Comparison of ENCODE assay signal across 10 cellular contexts in genomic region chr10:1054684-1055083, GRCh38. TPM values are rescaled to one million over a fixed set of nuclear protein-coding genes. Genes with fewer than 3 reads are reported as not detected.
DNase-seq lines count a peak whose midpoint lies in the region; ATAC-seq and TF ChIP-seq lines count a peak whose summit lies in the region.
"Had no signal": no experiment of that assay in that cellular context is flagged by ENCODE, and none has a peak within 500 bp of the region (broad histone marks: within the 10 kb centered on the region; RNA-seq: fewer than 3 reads in every experiment).

No MANE protein-coding gene starts in this region.

- H3K79me2 ChIP-seq in hepatocyte: peaks cover 93% of the 10 kb centered on the region

- H2AFZ ChIP-seq in hepatocyte: no peak overlapping the region

- H3K4me2 ChIP-seq in hepatocyte: peak overlapping the region; percentile 86

- 44 to 65% (median 58%) methylated on average over 6 of the region's 6 CpGs for WGBS in heart left ventricle, 4 donors
- 60% methylated on average over 6 of the region's 6 CpGs for WGBS in hepatocyte (ENCODE audit: low lambda C conversion rate, missing lambda C conversion rate)
- WGBS in transverse colon (ENCODE audit: low coverage in 1 of 2), 2 donors: 61 to 64% methylated on average over 4 to 6 of the region's 6 CpGs

- TF ChIP-seq CTCF in heart left ventricle (IDR thresholded peaks at IDR 0.05) (no peak), hepatocyte (IDR thresholded peaks at IDR 0.05; ENCODE audit: poor library complexity) (no peak), transverse colon (IDR thresholded peaks at IDR 0.05) (no peak)

- H3K4me1 ChIP-seq in heart left ventricle (peaks cover 0 to 68% (median 43%) of the 10 kb centered on the region in 12 donors), hepatocyte (ENCODE audit: insufficient read depth) (peaks cover 37% of the 10 kb centered on the region), transverse colon (peaks cover 29 to 53% (median 38%) of the 10 kb centered on the region in 4 donors)

- TF ChIP-seq EP300 in transverse colon (IDR thresholded peaks at IDR 0.05; ENCODE audit: low read depth): no peak

- H3K27ac ChIP-seq in heart left ventricle (peak overlapping the region in 3 of 12 donors; percentile 0 to 100 (median 98)), hepatocyte (no peak overlapping the region), transverse colon (peak overlapping the region; percentile 95 to 99 (median 98))

- H3K9me3 ChIP-seq in heart left ventricle (no peaks in the 10 kb centered on the region), hepatocyte (ENCODE audit: low read depth) (no peaks in the 10 kb centered on the region), transverse colon (no peaks in the 10 kb centered on the region)

- H3K9me3 Mint-ChIP-seq in activated CD4-positive, alpha-beta memory T cell treated with anti-CD3 and anti-CD28 coated beads for 36 hours: no peaks in the 10 kb centered on the region

- CTCF ChIA-PET in activated CD4-positive, alpha-beta memory T cell treated with anti-CD3 and anti-CD28 coated beads for 36 hours (lab: Charles Lee): no interaction called here

- H3K27me3 ChIP-seq in heart left ventricle (no peaks in the 10 kb centered on the region), hepatocyte (no peaks in the 10 kb centered on the region), transverse colon (no peaks in the 10 kb centered on the region)

- H3K27ac Mint-ChIP-seq in activated CD4-positive, alpha-beta memory T cell treated with anti-CD3 and anti-CD28 coated beads for 36 hours: no peak overlapping the region

- ATAC-seq in heart left ventricle: no peak
- ATAC-seq in left ventricle myocardium superior: no peak
- no peak for ATAC-seq in HG02798 (IDR thresholded peaks at IDR 0.05; ENCODE audit: poor library complexity, unreplicated experiment)
- no peak for ATAC-seq in GM18861 (IDR thresholded peaks at IDR 0.05; ENCODE audit: unreplicated experiment)

- no peak for DNase-seq in heart left ventricle
- no peak for DNase-seq in left ventricle myocardium superior
- no peak for DNase-seq in activated CD4-positive, alpha-beta memory T cell treated with anti-CD3 and anti-CD28 coated beads for 36 hours
- DNase-seq in hepatocyte (ENCODE audit: low spot score): no peak
- no peak for DNase-seq in transverse colon
- no peak for DNase-seq in COLO829 (ENCODE audit: low spot score)
- DNase-seq: NCI-H1694 treated with DMSO at 0.1 percent for 48 hours had no signal

- TF ChIP-seq POLR2A in heart left ventricle (IDR thresholded peaks at IDR 0.05) (no peak), transverse colon (IDR thresholded peaks at IDR 0.05) (no peak)

- in situ Hi-C loops in transverse colon (cut with MboI; ENCODE audit: low pct_ligation_motif_present in 1 of 4, low pct_unique_long_range_greater_than_20kb in 1 of 4, low sequenced_read_pairs in 3 of 4): no loop called here

- H3K4me3 ChIP-seq in heart left ventricle (peak overlapping the region in 7 of 12 donors; percentile 79 to 97 (median 93)), hepatocyte (peak overlapping the region; percentile 99), transverse colon (peak overlapping the region in 1 of 4 donors; percentile 65)

- H3K9me2 ChIP-seq in hepatocyte (replicated peaks; ENCODE audit: insufficient read depth): no peaks in the 10 kb centered on the region

- POLR2A ChIA-PET in activated CD4-positive, alpha-beta memory T cell treated with anti-CD3 and anti-CD28 coated beads for 36 hours (lab: Charles Lee): interaction anchor here (2.5 kb wide), 1 partner anchor 67 kb away, joined by 11 read pairs; the partner anchor contains the start of gene GTPBP4

- no peaks in the 10 kb centered on the region for H3K27me3 Mint-ChIP-seq in activated CD4-positive, alpha-beta memory T cell treated with anti-CD3 and anti-CD28 coated beads for 36 hours

- peak overlapping the region; percentile 83 for H3K4me3 Mint-ChIP-seq in activated CD4-positive, alpha-beta memory T cell treated with anti-CD3 and anti-CD28 coated beads for 36 hours

- H4K20me1 ChIP-seq in hepatocyte (ENCODE audit: insufficient read depth, poor library complexity, severe bottlenecking): peaks cover 23% of the 10 kb centered on the region

- H3K4me1 Mint-ChIP-seq in activated CD4-positive, alpha-beta memory T cell treated with anti-CD3 and anti-CD28 coated beads for 36 hours (ENCODE audit: low read depth): peaks cover 77% of the 10 kb centered on the region

- intact Hi-C loops in heart left ventricle (cut with DNase I) (loop anchor here in 4 of 10 donors (5.0 kb wide), 2 partner anchors 67 to 122 kb away; partner anchors contain the start of genes GTPBP4 (in 2 of the 4) and LARP4B (in 2 of the 4)), left ventricle myocardium superior (cut with micrococcal nuclease) (loop anchor here (5.0 kb wide), 1 partner anchor 67 kb away; the partner anchor contains the start of gene GTPBP4), transverse colon (cut with DNase I; ENCODE audit: low total_unique reads) (no loop called here)
- intact Hi-C loops in activated CD4-positive, alpha-beta memory T cell treated with anti-CD3 and anti-CD28 coated beads for 36 hours (cut with micrococcal nuclease): no loop called here

- H3K36me3 Mint-ChIP-seq in activated CD4-positive, alpha-beta memory T cell treated with anti-CD3 and anti-CD28 coated beads for 36 hours: peaks cover 34% of the 10 kb centered on the region

- H3K36me3 ChIP-seq in heart left ventricle (peaks cover 0 to 49% (median 31%) of the 10 kb centered on the region in 9 donors), hepatocyte (replicated peaks; ENCODE audit: insufficient read depth, low read depth) (no peaks in the 10 kb centered on the region), transverse colon (no peaks in the 10 kb centered on the region)

RNA-seq across cellular contexts. Expression of gene WDR37, which starts 1.5 kb away (rescaled TPM):
- total RNA-seq in heart left ventricle (10 to 100 TPM; 22.6 to 43.3 (median 30.7) TPM), left ventricle myocardium superior (35.0 TPM), hepatocyte (12.3 and 15.2 TPM in 2 replicates), transverse colon (10 to 100 TPM; 14.5 to 22.1 (median 19.7) TPM)
- polyA plus RNA-seq in heart left ventricle (10 to 100 TPM in 1 of 2 donors, 1 to 10 TPM in 1; 8.4 to 16.0 TPM), hepatocyte (8.6 and 13.2 TPM in 2 replicates)
- total RNA-seq in activated CD4-positive, alpha-beta memory T cell treated with anti-CD3 and anti-CD28 coated beads for 36 hours: 10 to 100 TPM; 18.1 to 19.4 TPM

RNA-seq across cellular contexts. Expression of gene IDI1, which starts 5.8 kb away (rescaled TPM):
- total RNA-seq in heart left ventricle (10 to 100 TPM; 13.7 to 29.8 (median 18.4) TPM), left ventricle myocardium superior (15.8 TPM), hepatocyte (270 and 303 TPM in 2 replicates), transverse colon (10 to 100 TPM; 31.1 to 81.5 (median 57.1) TPM)
- polyA plus RNA-seq in heart left ventricle (10 to 100 TPM in 1 of 2 donors, 1 to 10 TPM in 1; 9.1 to 44.8 TPM), hepatocyte (214 and 228 TPM in 2 replicates)
- total RNA-seq in activated CD4-positive, alpha-beta memory T cell treated with anti-CD3 and anti-CD28 coated beads for 36 hours: 10 to 100 TPM; 83.1 to 83.8 TPM

RNA-seq across cellular contexts. Expression of gene IDI2, which starts 29.0 kb away (rescaled TPM):
- total RNA-seq in heart left ventricle: under 1 TPM in 6 of 9 donors, not detected in 3; 0.18 to 0.72 (median 0.31) TPM
- polyA plus RNA-seq in heart left ventricle: under 1 TPM in 1 of 2 donors, not detected in 1; 0.19 TPM
- not detected for total RNA-seq in left ventricle myocardium superior
- not detected for total RNA-seq in activated CD4-positive, alpha-beta memory T cell treated with anti-CD3 and anti-CD28 coated beads for 36 hours
- total RNA-seq in hepatocyte: 0.33 TPM in 1 of 2 replicates, not detected in the other
- polyA plus RNA-seq in hepatocyte: 0.29 TPM in 1 of 2 replicates, not detected in the other
- not detected for total RNA-seq in transverse colon
- total RNA-seq: Daoy had no signal
